ENCODE assay signal across 1 cellular context in the genomic region with DNA sequence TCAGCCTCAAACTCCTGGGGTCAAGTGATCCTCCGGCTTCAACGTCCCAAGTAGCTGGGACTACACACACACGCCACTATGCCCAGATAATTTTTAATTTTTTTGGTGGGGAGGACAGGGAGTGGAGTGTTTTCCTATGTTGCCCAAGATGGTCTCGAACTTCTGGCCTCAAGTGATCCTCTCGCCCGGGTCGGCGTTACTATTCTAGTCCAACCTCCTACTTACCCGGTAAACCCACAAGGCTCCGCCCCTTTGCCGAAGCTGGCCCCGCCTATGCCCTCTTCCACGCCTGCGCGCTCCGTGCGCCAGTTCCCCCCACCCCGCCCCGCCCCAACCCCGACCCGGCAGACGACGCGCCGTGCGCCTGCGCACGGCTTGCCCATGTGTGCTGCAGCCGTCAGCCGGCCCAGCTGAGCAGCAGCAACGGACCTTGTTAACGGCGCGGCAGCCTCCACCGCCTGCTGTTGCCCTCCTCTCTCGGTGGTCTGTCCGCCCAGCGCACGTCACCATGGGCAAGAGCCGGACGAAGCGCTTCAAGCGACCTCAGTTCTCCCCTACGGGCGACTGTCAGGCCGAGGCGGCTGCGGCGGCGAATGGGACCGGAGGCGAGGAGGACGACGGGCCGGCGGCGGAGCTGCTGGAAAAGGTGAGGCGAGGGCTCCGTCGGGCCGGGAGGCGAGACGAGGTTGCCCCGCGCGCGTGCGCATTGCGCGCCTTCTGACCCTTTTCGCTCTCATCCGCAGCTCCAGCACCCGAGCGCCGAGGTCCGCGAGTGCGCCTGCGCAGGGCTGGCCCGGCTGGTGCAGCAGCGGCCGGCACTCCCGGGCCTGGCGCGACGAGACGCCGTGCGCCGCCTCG.
TF ChIP-seq lines count a peak whose summit lies in the region.

A gene with protein sequence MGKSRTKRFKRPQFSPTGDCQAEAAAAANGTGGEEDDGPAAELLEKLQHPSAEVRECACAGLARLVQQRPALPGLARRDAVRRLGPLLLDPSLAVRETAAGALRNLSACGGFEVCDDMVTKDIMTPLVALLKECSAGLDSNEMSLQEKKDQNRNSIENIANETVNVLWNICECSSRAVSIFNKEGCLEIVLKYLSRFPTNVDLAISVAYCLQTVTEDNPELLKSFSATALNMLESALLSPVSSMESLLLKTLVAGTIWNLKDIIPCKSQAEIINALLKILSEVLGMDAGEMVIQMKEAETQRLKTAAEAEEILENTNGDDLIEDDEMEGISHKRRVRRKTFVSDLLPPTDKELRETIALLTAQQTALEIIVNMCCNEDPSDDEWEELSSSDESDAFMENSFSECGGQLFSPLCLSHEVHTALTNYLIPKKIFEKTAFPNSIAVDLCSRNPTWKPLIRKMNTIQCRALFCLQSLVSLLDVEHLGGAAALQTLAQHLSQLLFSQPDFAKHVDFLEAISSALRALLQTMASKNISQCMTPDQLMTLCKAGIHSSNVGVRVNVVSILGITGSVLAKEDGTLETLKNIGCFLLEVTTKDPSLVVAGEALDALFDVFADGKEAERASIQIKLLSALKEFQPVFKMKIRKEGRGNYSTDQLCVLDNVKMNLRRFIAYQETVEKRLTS (plus strand): TSS at position 347 of the 858 bp plus-strand sequence. CDS start 162 bp downstream, at position 509.

TF ChIP-seq in HepG2, 621 proteins besides CTCF, POLR2A, EP300 and RAD21 (continued from another document and continues in another):
- peak; percentile 58 for TF ChIP-seq THAP9 (CRISPR knock-in tag; IDR thresholded peaks at IDR 0.05; ENCODE audit: borderline replicate concordance)
- no peak for TF ChIP-seq YY1 (IDR thresholded peaks at IDR 0.05; ENCODE audit: insufficient read depth, insufficient replicate concordance, low read depth, low read length)
- no peak for TF ChIP-seq ZNF570 (CRISPR knock-in tag; IDR thresholded peaks at IDR 0.05; ENCODE audit: borderline replicate concordance)
- TF ChIP-seq, protein P1, sequence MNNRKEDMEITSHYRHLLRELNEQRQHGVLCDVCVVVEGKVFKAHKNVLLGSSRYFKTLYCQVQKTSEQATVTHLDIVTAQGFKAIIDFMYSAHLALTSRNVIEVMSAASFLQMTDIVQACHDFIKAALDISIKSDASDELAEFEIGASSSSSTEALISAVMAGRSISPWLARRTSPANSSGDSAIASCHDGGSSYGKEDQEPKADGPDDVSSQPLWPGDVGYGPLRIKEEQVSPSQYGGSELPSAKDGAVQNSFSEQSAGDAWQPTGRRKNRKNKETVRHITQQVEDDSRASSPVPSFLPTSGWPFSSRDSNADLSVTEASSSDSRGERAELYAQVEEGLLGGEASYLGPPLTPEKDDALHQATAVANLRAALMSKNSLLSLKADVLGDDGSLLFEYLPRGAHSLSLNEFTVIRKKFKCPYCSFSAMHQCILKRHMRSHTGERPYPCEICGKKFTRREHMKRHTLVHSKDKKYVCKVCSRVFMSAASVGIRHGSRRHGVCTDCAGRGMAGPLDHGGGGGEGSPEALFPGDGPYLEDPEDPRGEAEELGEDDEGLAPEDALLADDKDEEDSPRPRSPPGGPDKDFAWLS (CRISPR knock-in tag; IDR thresholded peaks at IDR 0.05; ENCODE audit: borderline replicate concordance): no peak
- peak; percentile 62 for TF ChIP-seq ELF1 (CRISPR knock-in tag; IDR thresholded peaks at IDR 0.05)
- TF ChIP-seq, protein P2, sequence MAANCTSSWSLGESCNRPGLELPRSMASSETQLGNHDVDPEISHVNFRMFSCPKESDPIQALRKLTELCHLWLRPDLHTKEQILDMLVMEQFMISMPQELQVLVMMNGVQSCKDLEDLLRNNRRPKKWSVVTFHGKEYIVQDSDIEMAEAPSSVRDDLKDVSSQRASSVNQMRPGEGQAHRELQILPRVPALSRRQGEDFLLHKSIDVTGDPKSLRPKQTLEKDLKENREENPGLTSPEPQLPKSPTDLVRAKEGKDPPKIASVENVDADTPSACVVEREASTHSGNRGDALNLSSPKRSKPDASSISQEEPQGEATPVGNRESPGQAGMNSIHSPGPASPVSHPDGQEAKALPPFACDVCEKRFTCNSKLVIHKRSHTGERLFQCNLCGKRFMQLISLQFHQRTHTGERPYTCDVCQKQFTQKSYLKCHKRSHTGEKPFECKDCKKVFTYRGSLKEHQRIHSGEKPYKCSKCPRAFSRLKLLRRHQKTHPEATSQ (CRISPR knock-in tag; IDR thresholded peaks at IDR 0.05; ENCODE audit: borderline replicate concordance): no peak
- no peak for TF ChIP-seq ARID2 (CRISPR knock-in tag; IDR thresholded peaks at IDR 0.05; ENCODE audit: borderline replicate concordance)
- TF ChIP-seq SATB2 (CRISPR knock-in tag; IDR thresholded peaks at IDR 0.05): peak; percentile 15; the same call in 1 of the 2 replicates
- TF ChIP-seq, protein P3, sequence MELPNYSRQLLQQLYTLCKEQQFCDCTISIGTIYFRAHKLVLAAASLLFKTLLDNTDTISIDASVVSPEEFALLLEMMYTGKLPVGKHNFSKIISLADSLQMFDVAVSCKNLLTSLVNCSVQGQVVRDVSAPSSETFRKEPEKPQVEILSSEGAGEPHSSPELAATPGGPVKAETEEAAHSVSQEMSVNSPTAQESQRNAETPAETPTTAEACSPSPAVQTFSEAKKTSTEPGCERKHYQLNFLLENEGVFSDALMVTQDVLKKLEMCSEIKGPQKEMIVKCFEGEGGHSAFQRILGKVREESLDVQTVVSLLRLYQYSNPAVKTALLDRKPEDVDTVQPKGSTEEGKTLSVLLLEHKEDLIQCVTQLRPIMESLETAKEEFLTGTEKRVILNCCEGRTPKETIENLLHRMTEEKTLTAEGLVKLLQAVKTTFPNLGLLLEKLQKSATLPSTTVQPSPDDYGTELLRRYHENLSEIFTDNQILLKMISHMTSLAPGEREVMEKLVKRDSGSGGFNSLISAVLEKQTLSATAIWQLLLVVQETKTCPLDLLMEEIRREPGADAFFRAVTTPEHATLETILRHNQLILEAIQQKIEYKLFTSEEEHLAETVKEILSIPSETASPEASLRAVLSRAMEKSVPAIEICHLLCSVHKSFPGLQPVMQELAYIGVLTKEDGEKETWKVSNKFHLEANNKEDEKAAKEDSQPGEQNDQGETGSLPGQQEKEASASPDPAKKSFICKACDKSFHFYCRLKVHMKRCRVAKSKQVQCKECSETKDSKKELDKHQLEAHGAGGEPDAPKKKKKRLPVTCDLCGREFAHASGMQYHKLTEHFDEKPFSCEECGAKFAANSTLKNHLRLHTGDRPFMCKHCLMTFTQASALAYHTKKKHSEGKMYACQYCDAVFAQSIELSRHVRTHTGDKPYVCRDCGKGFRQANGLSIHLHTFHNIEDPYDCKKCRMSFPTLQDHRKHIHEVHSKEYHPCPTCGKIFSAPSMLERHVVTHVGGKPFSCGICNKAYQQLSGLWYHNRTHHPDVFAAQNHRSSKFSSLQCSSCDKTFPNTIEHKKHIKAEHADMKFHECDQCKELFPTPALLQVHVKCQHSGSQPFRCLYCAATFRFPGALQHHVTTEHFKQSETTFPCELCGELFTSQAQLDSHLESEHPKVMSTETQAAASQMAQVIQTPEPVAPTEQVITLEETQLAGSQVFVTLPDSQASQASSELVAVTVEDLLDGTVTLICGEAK (IDR thresholded peaks at IDR 0.05): no peak
- TF ChIP-seq, protein P3 (CRISPR knock-in tag; IDR thresholded peaks at IDR 0.05): 0 out of 2 replicates have a peak, but pooled peaks have one; percentile 1
- TF ChIP-seq ZNF335 (CRISPR knock-in tag; IDR thresholded peaks at IDR 0.05): peak; percentile 74
- 0 out of 2 replicates have a peak, but pooled peaks have one; percentile 69 for TF ChIP-seq XBP1 (CRISPR knock-in tag; IDR thresholded peaks at IDR 0.05)
- TF ChIP-seq ADNP (CRISPR knock-in tag; IDR thresholded peaks at IDR 0.05): peak; percentile 99
- peak; percentile 70 for TF ChIP-seq HNRNPLL (IDR thresholded peaks at IDR 0.05; ENCODE audit: low read depth, low read length, poor library complexity, severe bottlenecking)
- TF ChIP-seq ZNF841 (CRISPR knock-in tag; IDR thresholded peaks at IDR 0.05; ENCODE audit: borderline replicate concordance): no peak
- TF ChIP-seq, protein P4, sequence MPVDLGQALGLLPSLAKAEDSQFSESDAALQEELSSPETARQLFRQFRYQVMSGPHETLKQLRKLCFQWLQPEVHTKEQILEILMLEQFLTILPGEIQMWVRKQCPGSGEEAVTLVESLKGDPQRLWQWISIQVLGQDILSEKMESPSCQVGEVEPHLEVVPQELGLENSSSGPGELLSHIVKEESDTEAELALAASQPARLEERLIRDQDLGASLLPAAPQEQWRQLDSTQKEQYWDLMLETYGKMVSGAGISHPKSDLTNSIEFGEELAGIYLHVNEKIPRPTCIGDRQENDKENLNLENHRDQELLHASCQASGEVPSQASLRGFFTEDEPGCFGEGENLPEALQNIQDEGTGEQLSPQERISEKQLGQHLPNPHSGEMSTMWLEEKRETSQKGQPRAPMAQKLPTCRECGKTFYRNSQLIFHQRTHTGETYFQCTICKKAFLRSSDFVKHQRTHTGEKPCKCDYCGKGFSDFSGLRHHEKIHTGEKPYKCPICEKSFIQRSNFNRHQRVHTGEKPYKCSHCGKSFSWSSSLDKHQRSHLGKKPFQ (CRISPR knock-in tag; IDR thresholded peaks at IDR 0.05; ENCODE audit: insufficient replicate concordance): no peak
- TF ChIP-seq TAF1 (CRISPR knock-in tag; IDR thresholded peaks at IDR 0.05): peak; percentile 85
- no peak for TF ChIP-seq ZNF781 (CRISPR knock-in tag; IDR thresholded peaks at IDR 0.05; ENCODE audit: borderline replicate concordance, not compliant biosample characterization)
- 0 out of 2 replicates have a peak, but pooled peaks have one; percentile 40 for TF ChIP-seq ZKSCAN5 (CRISPR knock-in tag; IDR thresholded peaks at IDR 0.05)
- TF ChIP-seq, protein P5, sequence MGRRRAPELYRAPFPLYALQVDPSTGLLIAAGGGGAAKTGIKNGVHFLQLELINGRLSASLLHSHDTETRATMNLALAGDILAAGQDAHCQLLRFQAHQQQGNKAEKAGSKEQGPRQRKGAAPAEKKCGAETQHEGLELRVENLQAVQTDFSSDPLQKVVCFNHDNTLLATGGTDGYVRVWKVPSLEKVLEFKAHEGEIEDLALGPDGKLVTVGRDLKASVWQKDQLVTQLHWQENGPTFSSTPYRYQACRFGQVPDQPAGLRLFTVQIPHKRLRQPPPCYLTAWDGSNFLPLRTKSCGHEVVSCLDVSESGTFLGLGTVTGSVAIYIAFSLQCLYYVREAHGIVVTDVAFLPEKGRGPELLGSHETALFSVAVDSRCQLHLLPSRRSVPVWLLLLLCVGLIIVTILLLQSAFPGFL (CRISPR knock-in tag; IDR thresholded peaks at IDR 0.05): peak; percentile 23; the same call in 1 of the 2 replicates
- TF ChIP-seq MXI1 (IDR thresholded peaks at IDR 0.05; ENCODE audit: borderline replicate concordance, low read depth, low read length): peak; percentile 69; the same call in 1 of the 3 replicates
- TF ChIP-seq ZNF274 (CRISPR knock-in tag; IDR thresholded peaks at IDR 0.05): peak; percentile 71
- peak; percentile 90 for TF ChIP-seq NCOA1 (CRISPR knock-in tag; IDR thresholded peaks at IDR 0.05)
- TF ChIP-seq TFDP2 (CRISPR knock-in tag; IDR thresholded peaks at IDR 0.05): peak; percentile 62; the same call in 1 of the 2 replicates
- peak; percentile 72; the same call in 1 of the 2 replicates for TF ChIP-seq KLF11 (CRISPR knock-in tag; IDR thresholded peaks at IDR 0.05)
- peak; percentile 25 for TF ChIP-seq TMF1 (CRISPR knock-in tag; IDR thresholded peaks at IDR 0.05; ENCODE audit: low read depth)
- peak; percentile 30 for TF ChIP-seq SRSF1 (optimal IDR thresholded peaks at IDR 0.05; ENCODE audit: low read depth, low read length)
- TF ChIP-seq CEBPB (IDR thresholded peaks at IDR 0.05; ENCODE audit: borderline replicate concordance, low read depth, low read length): no peak
- no peak for TF ChIP-seq HNRNPUL1 (IDR thresholded peaks at IDR 0.05; ENCODE audit: low read depth, low read length)
